In the genomic region with DNA sequence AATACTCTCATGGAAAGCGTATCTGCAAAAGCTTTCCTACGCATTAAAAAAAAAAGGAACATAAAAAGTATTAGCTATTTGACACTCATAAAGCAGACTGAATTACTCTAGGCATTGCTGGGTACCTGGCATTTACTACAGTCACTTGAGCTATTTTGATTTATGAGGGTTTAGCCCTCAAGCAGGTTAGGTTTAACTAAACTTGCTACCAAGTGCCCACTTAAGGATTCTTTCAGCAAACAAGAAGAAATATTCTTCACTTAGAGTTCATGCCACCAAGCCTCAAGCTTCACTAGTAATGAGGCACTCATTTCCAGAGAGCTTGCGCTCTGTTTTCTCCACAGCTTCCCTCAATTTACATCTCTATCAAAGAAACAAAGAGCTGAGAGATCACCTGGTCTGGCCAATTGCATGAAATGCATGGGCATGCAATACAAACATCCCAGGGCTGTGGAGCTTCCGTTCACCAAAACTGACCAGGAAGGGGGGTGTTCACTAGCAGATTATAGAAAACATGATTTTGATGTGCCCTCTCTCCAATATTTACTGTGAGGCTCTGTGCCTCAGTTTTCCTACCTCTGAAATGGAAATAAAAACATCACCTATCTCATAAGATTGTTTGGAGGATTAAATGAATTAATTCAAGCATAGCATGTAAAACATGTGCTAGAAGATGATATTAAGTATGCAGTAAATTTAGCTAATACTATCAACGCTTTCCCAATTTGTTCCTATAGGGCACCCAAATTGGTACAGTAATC, we compare ENCODE assay signal across 8 cellular contexts.
"Had no signal": no experiment of that assay in that cellular context is flagged by ENCODE, and none has a peak within 500 bp of the region (broad histone marks: within the 10 kb centered on the region; RNA-seq: fewer than 3 reads in every experiment).

No MANE protein-coding gene starts in this region.

- H3K36me3 ChIP-seq: cardiac muscle cell, heart right ventricle, transverse colon had no signal

- H3K27me3 ChIP-seq: heart right ventricle, transverse colon had no signal

- H3K9me3 ChIP-seq: heart right ventricle, transverse colon had no signal

- H3K27ac ChIP-seq: cardiac muscle cell, heart right ventricle, transverse colon had no signal

- DNase-seq: activated B cell treated with CpG ODN at 0.5 μM for 24 hours; activated CD4-positive, alpha-beta T cell treated with anti-CD3 and anti-CD28 coated beads, Interleukin-2, amount 10 ng/mL, durations not matched to agents 24 days and 14 days; activated naive CD4-positive, alpha-beta T cell treated with anti-CD3 and anti-CD28 coated beads for 36 hours; heart right ventricle; occipital lobe; right cardiac atrium; transverse colon had no signal

- H3K4me1 ChIP-seq: transverse colon had no signal

- H3K4me3 ChIP-seq: cardiac muscle cell, heart right ventricle, transverse colon had no signal
